8 cellular contexts compared by ENCODE assay signal in genomic region chr5:176416965-176417364, GRCh38. TPM values are rescaled to one million over a fixed set of nuclear protein-coding genes. Genes with fewer than 3 reads are reported as not detected.
A peak's percentile ranks its signal among the peaks of the same experiment; 100 is the strongest.
DNase-seq lines count a peak whose midpoint lies in the region; TF ChIP-seq lines count a peak whose summit lies in the region.

No MANE protein-coding gene starts in this region.

- H3K27me3 ChIP-seq in BLaER1 treated with 17β-estradiol and CSF1 and Interleukin-3, amounts not matched to agents 10 nM and 100 nM, result no peaks in the 10 kb centered on the region
- H3K27me3 ChIP-seq in Karpas-422 (ENCODE audit: low read length), result no peaks in the 10 kb centered on the region

- H3K4me1 Mint-ChIP-seq in chondrocyte (ENCODE audit: low read depth), result peaks cover 42% of the 10 kb centered on the region
- H3K4me1 Mint-ChIP-seq in neural crest cell, result peaks cover 14% of the 10 kb centered on the region

- no peak overlapping the region for H3K27ac Mint-ChIP-seq in chondrocyte (ENCODE audit: unreplicated experiment)
- no peak overlapping the region for H3K27ac Mint-ChIP-seq in neural crest cell (ENCODE audit: unreplicated experiment)

- no peak overlapping the region for H3K27ac ChIP-seq in BLaER1 treated with 17β-estradiol and CSF1 and Interleukin-3, amounts not matched to agents 10 nM and 100 nM
- H3K27ac ChIP-seq in Karpas-422 (ENCODE audit: low read length), result no peak overlapping the region

- H3K9me3 Mint-ChIP-seq in chondrocyte (ENCODE audit: low read depth) (peaks cover 8% of the 10 kb centered on the region), neural crest cell (peaks cover 4% of the 10 kb centered on the region)

- peaks cover 0 to 30% (median 23%) of the 10 kb centered on the region in 11 experiments; a peak in 14 of 22 replicates for H4K20me1 ChIP-seq in BLaER1 treated with 17β-estradiol and CSF1 and Interleukin-3, amounts not matched to agents 10 nM and 100 nM
- H4K20me1 ChIP-seq in Karpas-422 (ENCODE audit: insufficient read depth, low read depth, low read length), result no peaks in the 10 kb centered on the region

- DNase-seq in Karpas-422, result no peak
- no peak for DNase-seq in chondrocyte (ENCODE audit: low spot score)
- no peak for DNase-seq in neural crest cell (ENCODE audit: low read depth, low spot score)
- no peak for DNase-seq in stimulated activated CD4-positive, alpha-beta T cell treated with anti-CD3 and anti-CD28 coated beads, Interleukin-1b, Interleukin-23, amount 100 ng/mL, for 48 hours
- no peak for DNase-seq in epidermal melanocyte (ENCODE audit: insufficient read length, low spot score)
- DNase-seq in NCI-H510A treated with DMSO at 0.1 percent for 48 hours (lab: John Stamatoyannopoulos, UW), result no peak
- DNase-seq in anterior cingulate cortex (lab: John Stamatoyannopoulos, UW), result no peak

- peak overlapping the region; percentile 73 to 95 (median 86); a peak in 15 of 20 replicates for H3K4me3 ChIP-seq in BLaER1 treated with 17β-estradiol and CSF1 and Interleukin-3, amounts not matched to agents 10 nM and 100 nM
- H3K4me3 ChIP-seq in Karpas-422 (ENCODE audit: low read length), result peak overlapping the region; percentile 100

- H3K36me3 Mint-ChIP-seq in chondrocyte (ENCODE audit: low read depth) (no peaks in the 10 kb centered on the region), neural crest cell (ENCODE audit: low read depth) (no peaks in the 10 kb centered on the region)

- H3K36me3 ChIP-seq in BLaER1 treated with 17β-estradiol and CSF1 and Interleukin-3, amounts not matched to agents 10 nM and 100 nM, result no peaks in the 10 kb centered on the region; a peak in 1 of 22 replicates
- H3K36me3 ChIP-seq in Karpas-422 (ENCODE audit: insufficient read depth, low read length), result no peaks in the 10 kb centered on the region

- TF ChIP-seq CTCF in chondrocyte (IDR thresholded peaks at IDR 0.05) (no peak), neural crest cell (conservative IDR thresholded peaks at IDR 0.05) (no peak)

- H3K4me1 ChIP-seq in BLaER1 treated with 17β-estradiol and CSF1 and Interleukin-3, amounts not matched to agents 10 nM and 100 nM, result peaks cover 18 to 36% (median 29%) of the 10 kb centered on the region in 10 experiments
- H3K4me1 ChIP-seq in Karpas-422 (ENCODE audit: low read length), result peaks cover 21% of the 10 kb centered on the region

- peaks cover 35% of the 10 kb centered on the region for H3K79me2 ChIP-seq in Karpas-422 (ENCODE audit: low read length)

- H3K9ac ChIP-seq in BLaER1 treated with 17β-estradiol and CSF1 and Interleukin-3, amounts not matched to agents 10 nM and 100 nM, result peak overlapping the region in 9 of 11 experiments; percentile 73 to 90 (median 85); a peak in 15 of 22 replicates
- peak overlapping the region; percentile 63 for H3K9ac ChIP-seq in Karpas-422 (ENCODE audit: low read length)

- H3K27me3 Mint-ChIP-seq in chondrocyte (ENCODE audit: low read depth) (peaks cover 13% of the 10 kb centered on the region), neural crest cell (ENCODE audit: low read depth) (peaks cover 26% of the 10 kb centered on the region)

- H3K9me3 ChIP-seq in BLaER1 treated with 17β-estradiol and CSF1 and Interleukin-3, amounts not matched to agents 10 nM and 100 nM (replicated peaks in 1 of 11), result peaks cover 14 to 25% (median 24%) of the 10 kb centered on the region in 11 experiments
- H3K9me3 ChIP-seq in Karpas-422 (ENCODE audit: low read length), result no peaks in the 10 kb centered on the region

- peak overlapping the region; percentile 74 to 99 (median 95) for H3K4me2 ChIP-seq in BLaER1 treated with 17β-estradiol and CSF1 and Interleukin-3, amounts not matched to agents 10 nM and 100 nM
- H3K4me2 ChIP-seq in Karpas-422 (ENCODE audit: low read depth, low read length, poor library complexity, severe bottlenecking), result peak overlapping the region; percentile 69

- no peaks in the 10 kb centered on the region for H3K9me2 ChIP-seq in Karpas-422 (replicated peaks; ENCODE audit: insufficient read depth, low read length)

- peak overlapping the region; percentile 86 for H2AFZ ChIP-seq in Karpas-422 (ENCODE audit: low read length)

- H3K4me3 Mint-ChIP-seq in chondrocyte (ENCODE audit: unreplicated experiment) (peak overlapping the region; percentile 63), neural crest cell (peak overlapping the region; percentile 83)

RNA-seq across cellular contexts. Expression of gene CLTB, which starts 0.6 kb away (rescaled TPM):
- total RNA-seq in Karpas-422 (2014; rRNA removed; shearing (Covaris generic); ENCODE audit: low replicate concordance), result 31.7 and 78.9 TPM in 2 replicates
- total RNA-seq in chondrocyte (63.8 to 85.6 TPM (median 65.3 TPM) in 3 replicates), neural crest cell (31.6 and 36.0 TPM in 2 replicates)

RNA-seq across cellular contexts. Expression of gene HIGD2A, which starts 28.4 kb away (rescaled TPM):
- total RNA-seq in Karpas-422 (2014; rRNA removed; shearing (Covaris generic); ENCODE audit: low replicate concordance), result 146 and 207 TPM in 2 replicates
- total RNA-seq in chondrocyte (70.3 to 83.5 TPM (median 74.6 TPM) in 3 replicates), neural crest cell (91.2 and 92.5 TPM in 2 replicates)

RNA-seq across cellular contexts. Expression of gene NOP16, which starts 28.6 kb away (rescaled TPM):
- 19.8 and 57.5 TPM in 2 replicates for total RNA-seq in Karpas-422 (2014; rRNA removed; shearing (Covaris generic); ENCODE audit: low replicate concordance)
- total RNA-seq in chondrocyte (16.8 to 22.8 TPM (median 19.9 TPM) in 3 replicates), neural crest cell (40.9 and 42.4 TPM in 2 replicates)

RNA-seq across cellular contexts. Expression of gene FAF2, which starts 31.2 kb away (rescaled TPM):
- total RNA-seq in Karpas-422 (2014; rRNA removed; shearing (Covaris generic); ENCODE audit: low replicate concordance), result 22.9 and 37.5 TPM in 2 replicates
- total RNA-seq in chondrocyte (40.0 to 45.0 TPM (median 42.5 TPM) in 3 replicates), neural crest cell (49.3 and 50.3 TPM in 2 replicates)

RNA-seq across cellular contexts. Expression of gene ARL10, which starts 51.7 kb away (rescaled TPM):
- total RNA-seq in Karpas-422 (2014; rRNA removed; shearing (Covaris generic); ENCODE audit: low replicate concordance), result 4.8 and 5.8 TPM in 2 replicates
- total RNA-seq in chondrocyte (24.5 to 37.8 TPM (median 33.7 TPM) in 3 replicates), neural crest cell (37.2 and 40.0 TPM in 2 replicates)
